1 cellular context compared by ENCODE assay signal in the genomic region with DNA sequence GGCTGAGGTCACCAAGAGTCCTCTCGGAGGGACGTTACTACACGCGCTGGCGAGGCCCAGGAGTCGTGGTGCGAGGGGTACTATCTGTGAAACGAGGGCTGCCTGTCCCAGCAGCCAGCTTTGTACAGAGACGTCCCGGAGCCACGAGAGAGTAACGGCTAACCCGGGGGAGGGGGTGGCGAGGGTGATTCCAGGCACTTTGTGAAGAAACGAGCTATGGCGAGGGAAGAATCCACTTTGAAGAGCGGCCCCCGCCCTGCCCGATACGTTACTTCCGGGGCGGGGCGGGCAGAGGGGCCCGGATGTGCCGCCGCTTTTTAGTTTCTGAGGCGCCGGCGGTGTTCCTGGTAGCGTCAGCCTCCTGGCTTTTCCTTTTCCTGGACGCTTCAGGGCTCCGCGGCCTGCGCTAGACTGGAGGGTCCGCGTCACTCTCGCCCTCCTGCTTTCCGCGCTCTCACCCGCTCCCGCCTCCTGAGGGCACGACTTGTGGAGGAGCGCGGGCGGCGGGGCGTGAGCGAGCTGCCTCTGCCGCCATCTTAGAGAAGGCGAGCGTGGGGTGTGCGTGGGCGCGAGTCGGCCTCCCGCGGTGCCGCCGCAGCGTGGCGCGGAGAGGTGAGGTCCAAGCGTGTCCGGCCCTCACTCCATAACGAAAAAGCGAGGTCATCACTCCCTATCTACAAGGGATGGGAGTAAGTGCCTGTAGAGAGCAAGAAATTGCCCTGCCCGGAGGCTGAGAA.
TF ChIP-seq lines count a peak whose summit lies in the region.

No MANE protein-coding gene starts in this region.

TF ChIP-seq in HepG2, 621 proteins besides CTCF, POLR2A, EP300 and RAD21 (continued from another document and continues in another):
- TF ChIP-seq, protein P1, sequence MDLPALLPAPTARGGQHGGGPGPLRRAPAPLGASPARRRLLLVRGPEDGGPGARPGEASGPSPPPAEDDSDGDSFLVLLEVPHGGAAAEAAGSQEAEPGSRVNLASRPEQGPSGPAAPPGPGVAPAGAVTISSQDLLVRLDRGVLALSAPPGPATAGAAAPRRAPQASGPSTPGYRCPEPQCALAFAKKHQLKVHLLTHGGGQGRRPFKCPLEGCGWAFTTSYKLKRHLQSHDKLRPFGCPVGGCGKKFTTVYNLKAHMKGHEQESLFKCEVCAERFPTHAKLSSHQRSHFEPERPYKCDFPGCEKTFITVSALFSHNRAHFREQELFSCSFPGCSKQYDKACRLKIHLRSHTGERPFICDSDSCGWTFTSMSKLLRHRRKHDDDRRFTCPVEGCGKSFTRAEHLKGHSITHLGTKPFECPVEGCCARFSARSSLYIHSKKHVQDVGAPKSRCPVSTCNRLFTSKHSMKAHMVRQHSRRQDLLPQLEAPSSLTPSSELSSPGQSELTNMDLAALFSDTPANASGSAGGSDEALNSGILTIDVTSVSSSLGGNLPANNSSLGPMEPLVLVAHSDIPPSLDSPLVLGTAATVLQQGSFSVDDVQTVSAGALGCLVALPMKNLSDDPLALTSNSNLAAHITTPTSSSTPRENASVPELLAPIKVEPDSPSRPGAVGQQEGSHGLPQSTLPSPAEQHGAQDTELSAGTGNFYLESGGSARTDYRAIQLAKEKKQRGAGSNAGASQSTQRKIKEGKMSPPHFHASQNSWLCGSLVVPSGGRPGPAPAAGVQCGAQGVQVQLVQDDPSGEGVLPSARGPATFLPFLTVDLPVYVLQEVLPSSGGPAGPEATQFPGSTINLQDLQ (CRISPR knock-in tag; IDR thresholded peaks at IDR 0.05): peak; percentile 6; the same call in 1 of the 2 replicates
- TF ChIP-seq ZFX (CRISPR knock-in tag; IDR thresholded peaks at IDR 0.05; ENCODE audit: low read depth) (peak; percentile 92), SP4 (CRISPR knock-in tag; IDR thresholded peaks at IDR 0.05) (peak; percentile 18; the same call in 1 of the 2 replicates), CBFB (CRISPR knock-in tag; IDR thresholded peaks at IDR 0.05) (no peak; the same call in 1 of the 2 replicates), ZNF10 (CRISPR knock-in tag; IDR thresholded peaks at IDR 0.05; ENCODE audit: borderline replicate concordance, low read depth) (no peak), NR3C1 (CRISPR knock-in tag; IDR thresholded peaks at IDR 0.05) (no peak), ZSCAN9 (CRISPR knock-in tag; IDR thresholded peaks at IDR 0.05; ENCODE audit: borderline replicate concordance) (no peak; the same call in 1 of the 2 replicates), ZNF292 (CRISPR knock-in tag; IDR thresholded peaks at IDR 0.05; ENCODE audit: borderline replicate concordance, low read depth) (no peak), FLYWCH1 (CRISPR knock-in tag; IDR thresholded peaks at IDR 0.05) (no peak), ZNF331 (CRISPR knock-in tag; IDR thresholded peaks at IDR 0.05) (no peak; the same call in 1 of the 2 replicates), FOXK2 (IDR thresholded peaks at IDR 0.05) (no peak), CEBPB (IDR thresholded peaks at IDR 0.05; ENCODE audit: borderline replicate concordance, low read depth, low read length) (no peak), ZNF333 (CRISPR knock-in tag; IDR thresholded peaks at IDR 0.05; ENCODE audit: borderline replicate concordance) (peak; percentile 92), PAX8 (CRISPR knock-in tag; IDR thresholded peaks at IDR 0.05; ENCODE audit: borderline replicate concordance) (peak; percentile 93; the same call in 1 of the 2 replicates), ZFP62 (CRISPR knock-in tag; IDR thresholded peaks at IDR 0.05) (peak; percentile 58; the same call in 1 of the 2 replicates), KDM5A (IDR thresholded peaks at IDR 0.05; ENCODE audit: borderline replicate concordance, low read length) (peak; percentile 49; the same call in 1 of the 2 replicates), ZNF138 (CRISPR knock-in tag; IDR thresholded peaks at IDR 0.05; ENCODE audit: low read depth) (peak; percentile 64; the same call in 1 of the 2 replicates), POGZ (CRISPR knock-in tag; IDR thresholded peaks at IDR 0.05) (peak; percentile 78), ZNF598 (CRISPR knock-in tag; IDR thresholded peaks at IDR 0.05; ENCODE audit: borderline replicate concordance) (peak; percentile 84; the same call in 1 of the 2 replicates), GPN1 (CRISPR knock-in tag; IDR thresholded peaks at IDR 0.05; ENCODE audit: borderline replicate concordance) (no peak), HOXA5 (CRISPR knock-in tag; IDR thresholded peaks at IDR 0.05) (peak; percentile 86), ZNF367 (CRISPR knock-in tag; IDR thresholded peaks at IDR 0.05; ENCODE audit: borderline replicate concordance) (peak; percentile 57; the same call in 1 of the 2 replicates), JUNB (CRISPR knock-in tag; IDR thresholded peaks at IDR 0.05; ENCODE audit: borderline replicate concordance) (no peak), GFI1 (CRISPR knock-in tag; IDR thresholded peaks at IDR 0.05; ENCODE audit: borderline replicate concordance) (0 out of 2 replicates have a peak, but pooled peaks have one; percentile 40), ZNF510 (CRISPR knock-in tag; IDR thresholded peaks at IDR 0.05; ENCODE audit: low read depth) (no peak), MBD4 (IDR thresholded peaks at IDR 0.05; ENCODE audit: borderline replicate concordance, low read length) (no peak), NCOA1 (CRISPR knock-in tag; IDR thresholded peaks at IDR 0.05) (peak; percentile 42), NR2F6 (IDR thresholded peaks at IDR 0.05) (no peak), NR2F6 (CRISPR knock-in tag; IDR thresholded peaks at IDR 0.05) (no peak), ZNF12 (CRISPR knock-in tag; IDR thresholded peaks at IDR 0.05) (peak; percentile 46), FIP1L1 (IDR thresholded peaks at IDR 0.05; ENCODE audit: borderline replicate concordance, insufficient read depth, low read depth, low read length) (no peak; the same call in 1 of the 2 replicates), LCORL (IDR thresholded peaks at IDR 0.05) (no peak), LCORL (CRISPR knock-in tag; IDR thresholded peaks at IDR 0.05) (peak; percentile 43; the same call in 1 of the 2 replicates), ZNF891 (CRISPR knock-in tag; IDR thresholded peaks at IDR 0.05) (peak; percentile 55; the same call in 1 of the 2 replicates), SRSF9 (IDR thresholded peaks at IDR 0.05; ENCODE audit: borderline replicate concordance, insufficient read depth, low read depth, low read length, poor library complexity, severe bottlenecking) (no peak), RFXAP (CRISPR knock-in tag; IDR thresholded peaks at IDR 0.05; ENCODE audit: borderline replicate concordance) (no peak), ZNF232 (CRISPR knock-in tag; IDR thresholded peaks at IDR 0.05; ENCODE audit: borderline replicate concordance) (peak; percentile 87; the same call in 1 of the 2 replicates), FOXJ3 (CRISPR knock-in tag; IDR thresholded peaks at IDR 0.05; ENCODE audit: borderline replicate concordance) (0 out of 2 replicates have a peak, but pooled peaks have one; percentile 65)
- TF ChIP-seq, protein P2, sequence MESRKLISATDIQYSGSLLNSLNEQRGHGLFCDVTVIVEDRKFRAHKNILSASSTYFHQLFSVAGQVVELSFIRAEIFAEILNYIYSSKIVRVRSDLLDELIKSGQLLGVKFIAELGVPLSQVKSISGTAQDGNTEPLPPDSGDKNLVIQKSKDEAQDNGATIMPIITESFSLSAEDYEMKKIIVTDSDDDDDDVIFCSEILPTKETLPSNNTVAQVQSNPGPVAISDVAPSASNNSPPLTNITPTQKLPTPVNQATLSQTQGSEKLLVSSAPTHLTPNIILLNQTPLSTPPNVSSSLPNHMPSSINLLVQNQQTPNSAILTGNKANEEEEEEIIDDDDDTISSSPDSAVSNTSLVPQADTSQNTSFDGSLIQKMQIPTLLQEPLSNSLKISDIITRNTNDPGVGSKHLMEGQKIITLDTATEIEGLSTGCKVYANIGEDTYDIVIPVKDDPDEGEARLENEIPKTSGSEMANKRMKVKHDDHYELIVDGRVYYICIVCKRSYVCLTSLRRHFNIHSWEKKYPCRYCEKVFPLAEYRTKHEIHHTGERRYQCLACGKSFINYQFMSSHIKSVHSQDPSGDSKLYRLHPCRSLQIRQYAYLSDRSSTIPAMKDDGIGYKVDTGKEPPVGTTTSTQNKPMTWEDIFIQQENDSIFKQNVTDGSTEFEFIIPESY (CRISPR knock-in tag; IDR thresholded peaks at IDR 0.05): no peak
- TF ChIP-seq, protein P3, sequence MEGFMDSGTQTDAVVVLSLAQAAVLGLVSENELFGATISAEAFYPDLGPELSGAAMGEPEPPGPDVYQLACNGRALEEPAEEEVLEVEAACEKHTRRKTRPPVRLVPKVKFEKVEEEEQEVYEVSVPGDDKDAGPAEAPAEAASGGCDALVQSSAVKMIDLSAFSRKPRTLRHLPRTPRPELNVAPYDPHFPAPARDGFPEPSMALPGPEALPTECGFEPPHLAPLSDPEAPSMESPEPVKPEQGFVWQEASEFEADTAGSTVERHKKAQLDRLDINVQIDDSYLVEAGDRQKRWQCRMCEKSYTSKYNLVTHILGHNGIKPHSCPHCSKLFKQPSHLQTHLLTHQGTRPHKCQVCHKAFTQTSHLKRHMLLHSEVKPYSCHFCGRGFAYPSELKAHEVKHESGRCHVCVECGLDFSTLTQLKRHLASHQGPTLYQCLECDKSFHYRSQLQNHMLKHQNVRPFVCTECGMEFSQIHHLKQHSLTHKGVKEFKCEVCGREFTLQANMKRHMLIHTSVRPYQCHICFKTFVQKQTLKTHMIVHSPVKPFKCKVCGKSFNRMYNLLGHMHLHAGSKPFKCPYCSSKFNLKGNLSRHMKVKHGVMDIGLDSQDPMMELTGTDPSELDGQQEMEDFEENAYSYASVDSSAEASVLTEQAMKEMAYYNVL (CRISPR knock-in tag; IDR thresholded peaks at IDR 0.05; ENCODE audit: borderline replicate concordance): peak; percentile 69; the same call in 1 of the 2 replicates
- TF ChIP-seq, protein P4, sequence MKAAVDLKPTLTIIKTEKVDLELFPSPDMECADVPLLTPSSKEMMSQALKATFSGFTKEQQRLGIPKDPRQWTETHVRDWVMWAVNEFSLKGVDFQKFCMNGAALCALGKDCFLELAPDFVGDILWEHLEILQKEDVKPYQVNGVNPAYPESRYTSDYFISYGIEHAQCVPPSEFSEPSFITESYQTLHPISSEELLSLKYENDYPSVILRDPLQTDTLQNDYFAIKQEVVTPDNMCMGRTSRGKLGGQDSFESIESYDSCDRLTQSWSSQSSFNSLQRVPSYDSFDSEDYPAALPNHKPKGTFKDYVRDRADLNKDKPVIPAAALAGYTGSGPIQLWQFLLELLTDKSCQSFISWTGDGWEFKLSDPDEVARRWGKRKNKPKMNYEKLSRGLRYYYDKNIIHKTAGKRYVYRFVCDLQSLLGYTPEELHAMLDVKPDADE (CRISPR knock-in tag; IDR thresholded peaks at IDR 0.05): 0 out of 2 replicates have a peak, but pooled peaks have one; percentile 59
- TF ChIP-seq, protein P5, sequence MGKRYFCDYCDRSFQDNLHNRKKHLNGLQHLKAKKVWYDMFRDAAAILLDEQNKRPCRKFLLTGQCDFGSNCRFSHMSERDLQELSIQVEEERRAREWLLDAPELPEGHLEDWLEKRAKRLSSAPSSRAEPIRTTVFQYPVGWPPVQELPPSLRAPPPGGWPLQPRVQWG (CRISPR knock-in tag; IDR thresholded peaks at IDR 0.05; ENCODE audit: borderline replicate concordance, low read depth): peak; percentile 50; the same call in 1 of the 2 replicates
- TF ChIP-seq, protein P6, sequence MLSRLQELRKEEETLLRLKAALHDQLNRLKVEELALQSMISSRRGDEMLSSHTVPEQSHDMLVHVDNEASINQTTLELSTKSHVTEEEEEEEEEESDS (CRISPR knock-in tag; IDR thresholded peaks at IDR 0.05; ENCODE audit: borderline replicate concordance): no peak; the same call in 1 of the 2 replicates
- TF ChIP-seq, protein P7, sequence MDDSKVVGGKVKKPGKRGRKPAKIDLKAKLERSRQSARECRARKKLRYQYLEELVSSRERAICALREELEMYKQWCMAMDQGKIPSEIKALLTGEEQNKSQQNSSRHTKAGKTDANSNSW (CRISPR knock-in tag; IDR thresholded peaks at IDR 0.05; ENCODE audit: borderline replicate concordance): 0 out of 2 replicates have a peak, but pooled peaks have one; percentile 57
- TF ChIP-seq, protein P8, sequence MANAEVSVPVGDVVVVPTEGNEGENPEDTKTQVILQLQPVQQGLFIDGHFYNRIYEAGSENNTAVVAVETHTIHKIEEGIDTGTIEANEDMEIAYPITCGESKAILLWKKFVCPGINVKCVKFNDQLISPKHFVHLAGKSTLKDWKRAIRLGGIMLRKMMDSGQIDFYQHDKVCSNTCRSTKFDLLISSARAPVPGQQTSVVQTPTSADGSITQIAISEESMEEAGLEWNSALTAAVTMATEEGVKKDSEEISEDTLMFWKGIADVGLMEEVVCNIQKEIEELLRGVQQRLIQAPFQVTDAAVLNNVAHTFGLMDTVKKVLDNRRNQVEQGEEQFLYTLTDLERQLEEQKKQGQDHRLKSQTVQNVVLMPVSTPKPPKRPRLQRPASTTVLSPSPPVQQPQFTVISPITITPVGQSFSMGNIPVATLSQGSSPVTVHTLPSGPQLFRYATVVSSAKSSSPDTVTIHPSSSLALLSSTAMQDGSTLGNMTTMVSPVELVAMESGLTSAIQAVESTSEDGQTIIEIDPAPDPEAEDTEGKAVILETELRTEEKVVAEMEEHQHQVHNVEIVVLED (CRISPR knock-in tag; IDR thresholded peaks at IDR 0.05; ENCODE audit: borderline replicate concordance): peak; percentile 81
- TF ChIP-seq, protein P9, sequence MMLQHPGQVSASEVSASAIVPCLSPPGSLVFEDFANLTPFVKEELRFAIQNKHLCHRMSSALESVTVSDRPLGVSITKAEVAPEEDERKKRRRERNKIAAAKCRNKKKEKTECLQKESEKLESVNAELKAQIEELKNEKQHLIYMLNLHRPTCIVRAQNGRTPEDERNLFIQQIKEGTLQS (CRISPR knock-in tag; IDR thresholded peaks at IDR 0.05): 0 out of 2 replicates have a peak, but pooled peaks have one; percentile 15
- TF ChIP-seq, protein P10, sequence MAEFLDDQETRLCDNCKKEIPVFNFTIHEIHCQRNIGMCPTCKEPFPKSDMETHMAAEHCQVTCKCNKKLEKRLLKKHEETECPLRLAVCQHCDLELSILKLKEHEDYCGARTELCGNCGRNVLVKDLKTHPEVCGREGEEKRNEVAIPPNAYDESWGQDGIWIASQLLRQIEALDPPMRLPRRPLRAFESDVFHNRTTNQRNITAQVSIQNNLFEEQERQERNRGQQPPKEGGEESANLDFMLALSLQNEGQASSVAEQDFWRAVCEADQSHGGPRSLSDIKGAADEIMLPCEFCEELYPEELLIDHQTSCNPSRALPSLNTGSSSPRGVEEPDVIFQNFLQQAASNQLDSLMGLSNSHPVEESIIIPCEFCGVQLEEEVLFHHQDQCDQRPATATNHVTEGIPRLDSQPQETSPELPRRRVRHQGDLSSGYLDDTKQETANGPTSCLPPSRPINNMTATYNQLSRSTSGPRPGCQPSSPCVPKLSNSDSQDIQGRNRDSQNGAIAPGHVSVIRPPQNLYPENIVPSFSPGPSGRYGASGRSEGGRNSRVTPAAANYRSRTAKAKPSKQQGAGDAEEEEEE (CRISPR knock-in tag; IDR thresholded peaks at IDR 0.05; ENCODE audit: borderline replicate concordance): no peak; the same call in 1 of the 2 replicates
- TF ChIP-seq, protein P11, sequence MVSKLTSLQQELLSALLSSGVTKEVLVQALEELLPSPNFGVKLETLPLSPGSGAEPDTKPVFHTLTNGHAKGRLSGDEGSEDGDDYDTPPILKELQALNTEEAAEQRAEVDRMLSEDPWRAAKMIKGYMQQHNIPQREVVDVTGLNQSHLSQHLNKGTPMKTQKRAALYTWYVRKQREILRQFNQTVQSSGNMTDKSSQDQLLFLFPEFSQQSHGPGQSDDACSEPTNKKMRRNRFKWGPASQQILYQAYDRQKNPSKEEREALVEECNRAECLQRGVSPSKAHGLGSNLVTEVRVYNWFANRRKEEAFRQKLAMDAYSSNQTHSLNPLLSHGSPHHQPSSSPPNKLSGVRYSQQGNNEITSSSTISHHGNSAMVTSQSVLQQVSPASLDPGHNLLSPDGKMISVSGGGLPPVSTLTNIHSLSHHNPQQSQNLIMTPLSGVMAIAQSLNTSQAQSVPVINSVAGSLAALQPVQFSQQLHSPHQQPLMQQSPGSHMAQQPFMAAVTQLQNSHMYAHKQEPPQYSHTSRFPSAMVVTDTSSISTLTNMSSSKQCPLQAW (CRISPR knock-in tag; IDR thresholded peaks at IDR 0.05): 0 out of 2 replicates have a peak, but pooled peaks have one; percentile 11
